8 cellular contexts compared by ENCODE assay signal in genomic region chr18:11981383-11981632, GRCh38. TPM values are rescaled to one million over a fixed set of nuclear protein-coding genes. Genes with fewer than 3 reads are reported as not detected.
A peak's percentile ranks its signal among the peaks of the same experiment; 100 is the strongest.
DNase-seq lines count a peak whose midpoint lies in the region; ATAC-seq and TF ChIP-seq lines count a peak whose summit lies in the region.

TSS of gene IMPA2 (plus strand) at chr18:11981507. CDS start at chr18:11981670, 163 bp downstream.

- POLR2A ChIA-PET in AG04450 (lab: Yijun Ruan, JAX), result interaction anchor here (0.6 to 3.7 kb wide), 12 partner anchors 8 to 308 kb away, joined by 3 to 23 read pairs (median 8); no protein-coding TSS in a partner anchor

- H3K36me3 ChIP-seq in OCI-LY1 (ENCODE audit: insufficient read depth, low read length) (no peaks in the 10 kb centered on the region), neuron (ENCODE audit: insufficient read depth, low read length) (peaks cover 2% of the 10 kb centered on the region)

- no peaks in the 10 kb centered on the region for H3K9me2 ChIP-seq in OCI-LY1 (ENCODE audit: low read depth, low read length)

- H3K9ac ChIP-seq in OCI-LY1 (ENCODE audit: low read length), result peak within 1 kb of the TSS; percentile 72

- no peaks in the 10 kb centered on the region for H3K9me3 ChIP-seq in AG04450 (ENCODE audit: control insufficient read depth, insufficient read depth, low read length)
- H3K9me3 ChIP-seq in OCI-LY1 (ENCODE audit: low read length), result no peaks in the 10 kb centered on the region
- no peaks in the 10 kb centered on the region for H3K9me3 ChIP-seq in neuron (ENCODE audit: low read length)

- no peaks in the 10 kb centered on the region for H3F3A ChIP-seq in OCI-LY1 (ENCODE audit: insufficient read depth, low read length)

- peak within 1 kb of the TSS; percentile 88 for H3K4me2 ChIP-seq in OCI-LY1 (ENCODE audit: low read length)

- H3K27ac ChIP-seq in AG04450 (ENCODE audit: low read depth, low read length), result peak within 1 kb of the TSS; percentile 87
- H3K27ac ChIP-seq in OCI-LY1 (ENCODE audit: low read depth, low read length, poor library complexity, severe bottlenecking), result no peak within 1 kb of the TSS

- no peak for TF ChIP-seq CTCF in AG04450 (IDR thresholded peaks at IDR 0.05; ENCODE audit: low read depth, low read length)
- TF ChIP-seq CTCF in OCI-LY1 (IDR thresholded peaks at IDR 0.05; ENCODE audit: low read length), result no peak
- no peak for TF ChIP-seq CTCF in epithelial cell of proximal tubule (conservative IDR thresholded peaks at IDR 0.05; ENCODE audit: low read depth, low read length)

- no peaks in the 10 kb centered on the region for H4K20me1 ChIP-seq in OCI-LY1 (ENCODE audit: insufficient read depth, low read length)

- H2AFZ ChIP-seq in OCI-LY1 (ENCODE audit: low read length) (peak within 1 kb of the TSS; percentile 53), neuron (ENCODE audit: low read depth, low read length) (peak within 1 kb of the TSS; percentile 94)

- peak; percentile 39 for ATAC-seq in GM21390 (IDR thresholded peaks at IDR 0.05; ENCODE audit: unreplicated experiment)

- DNase-seq in AG04450 (ENCODE audit: low read depth, low spot score) (no peak), epithelial cell of proximal tubule (ENCODE audit: low read depth) (no peak), pons (ENCODE audit: low spot score) (no peak), NCI-H1436 treated with DMSO at 0.1 percent for 48 hours (lab: John Stamatoyannopoulos, UW) (no peak)
- DNase-seq in activated CD4-positive, CD25-positive, alpha-beta regulatory T cell treated with anti-CD3 and anti-CD28 coated beads, Interleukin-2, amount 50 U/mL, for 72 hours, result no peak

- H3K4me3 ChIP-seq in AG04450 (ENCODE audit: low read depth, low read length), result peak within 1 kb of the TSS; percentile 68
- peak within 1 kb of the TSS; percentile 76 for H3K4me3 ChIP-seq in OCI-LY1 (ENCODE audit: low read depth, low read length, poor library complexity, severe bottlenecking)
- H3K4me3 ChIP-seq in epithelial cell of proximal tubule (ENCODE audit: low read depth, low read length), result peak within 1 kb of the TSS; percentile 87
- peak within 1 kb of the TSS; percentile 79 for H3K4me3 ChIP-seq in neuron (ENCODE audit: low read length)

- CTCF ChIA-PET in AG04450 (lab: Charles Lee), result interaction anchor here (0.6 to 4.6 kb wide), 10 partner anchors 14 to 841 kb away, joined by 3 to 56 read pairs (median 6); no protein-coding TSS in a partner anchor

- no peaks in the 10 kb centered on the region for H3K79me2 ChIP-seq in OCI-LY1 (ENCODE audit: insufficient read depth, low read length)

- H3K27me3 ChIP-seq in AG04450 (ENCODE audit: control insufficient read depth, insufficient read depth, low read length) (no peaks in the 10 kb centered on the region), OCI-LY1 (ENCODE audit: insufficient read depth, low read length) (no peaks in the 10 kb centered on the region), neuron (ENCODE audit: insufficient read depth, low read length) (no peaks in the 10 kb centered on the region)

- H3K4me1 ChIP-seq in OCI-LY1 (ENCODE audit: insufficient read depth, low read length, severe bottlenecking) (peaks cover 20% of the 10 kb centered on the region), neuron (ENCODE audit: insufficient read depth, low read length) (peaks cover 17% of the 10 kb centered on the region)

RNA-seq across cellular contexts. Expression of gene IMPA2, which starts in this region (rescaled TPM):
- 12.8 and 15.3 TPM in 2 replicates for polyA plus RNA-seq in AG04450 (2011; rRNA removed)
- 10.9 and 13.4 TPM in 2 replicates for polyA minus RNA-seq in AG04450 (2011; rRNA and poly(A)+ RNA removed)
- 59.0 and 89.9 TPM in 2 replicates for total RNA-seq in epithelial cell of proximal tubule
